Comparison of ENCODE assay signal across 24 cellular contexts in the genomic region with DNA sequence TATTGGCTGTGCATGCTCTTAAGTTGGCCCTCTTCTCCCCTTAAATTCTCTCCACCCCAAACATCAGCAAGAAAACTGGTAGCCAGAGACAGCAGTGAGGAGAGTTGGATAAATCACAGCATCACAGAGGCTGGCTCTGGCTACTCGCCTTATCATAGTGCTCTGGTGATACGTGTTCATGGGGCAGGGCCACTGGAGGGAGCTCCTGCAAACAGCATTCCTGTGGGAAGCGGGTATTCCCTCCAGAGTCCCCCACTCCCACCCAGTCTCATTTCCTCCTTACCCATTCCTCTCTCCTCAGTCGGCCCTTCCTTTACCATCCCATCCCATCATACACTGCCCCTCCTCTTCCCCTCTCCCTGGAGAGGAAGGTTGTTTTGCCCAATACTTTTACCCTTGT. TPM values are rescaled to one million over a fixed set of nuclear protein-coding genes. Genes with fewer than 3 reads are reported as not detected.
DNase-seq lines count a peak whose midpoint lies in the region; ATAC-seq and TF ChIP-seq lines count a peak whose summit lies in the region.
"Had no signal": no experiment of that assay in that cellular context is flagged by ENCODE, and none has a peak within 500 bp of the region (broad histone marks: within the 10 kb centered on the region; RNA-seq: fewer than 3 reads in every experiment).

No MANE protein-coding gene starts in this region.

- H3K9me3 ChIP-seq in neural progenitor cell (ENCODE audit: low read depth): no peaks in the 10 kb centered on the region
- no peaks in the 10 kb centered on the region for H3K9me3 ChIP-seq in suprapubic skin
- H3K9me3 ChIP-seq: Peyer's patch had no signal

- no peak overlapping the region for H2AFZ ChIP-seq in neural progenitor cell (replicated peaks)

- no peak overlapping the region for H3K9ac ChIP-seq in neural progenitor cell

- H3K4me3 Mint-ChIP-seq in endothelial cell (ENCODE audit: unreplicated experiment) (no peak overlapping the region), neural progenitor cell (no peak overlapping the region)
- H3K4me3 Mint-ChIP-seq: activated CD4-positive, alpha-beta memory T cell treated with anti-CD3 and anti-CD28 coated beads for 36 hours had no signal

- H3K27ac Mint-ChIP-seq in endothelial cell (ENCODE audit: unreplicated experiment) (no peak overlapping the region), neural progenitor cell (no peak overlapping the region)
- H3K27ac Mint-ChIP-seq: activated CD4-positive, alpha-beta memory T cell treated with anti-CD3 and anti-CD28 coated beads for 36 hours had no signal

- H4K20me1 ChIP-seq in neural progenitor cell (ENCODE audit: low read depth): no peaks in the 10 kb centered on the region

- H3K27ac ChIP-seq in neural progenitor cell (no peak overlapping the region), suprapubic skin (no peak overlapping the region)
- H3K27ac ChIP-seq: 22Rv1, Peyer's patch, SJSA1 had no signal

- no peak overlapping the region for H3K4me3 ChIP-seq in neural progenitor cell
- H3K4me3 ChIP-seq in suprapubic skin: no peak overlapping the region
- H3K4me3 ChIP-seq: Peyer's patch, SJSA1 had no signal

- no peaks in the 10 kb centered on the region for H3K79me2 ChIP-seq in neural progenitor cell (ENCODE audit: low read depth)

- DNase-seq in DMS 273 (lab: John Stamatoyannopoulos, UW; ENCODE audit: unreplicated experiment): peak; percentile 46
- no peak for DNase-seq in DMS 273 treated with DMSO at 0.1 percent for 48 hours (lab: John Stamatoyannopoulos, UW)
- DNase-seq in NCI-H1694 (lab: John Stamatoyannopoulos, UW): peak; percentile 7
- peak; percentile 36 for DNase-seq in endothelial cell (ENCODE audit: low spot score)
- peak; percentile 48 for DNase-seq in neural progenitor cell (ENCODE audit: low spot score)
- no peak for DNase-seq in NK-92 (lab: John Stamatoyannopoulos, UW; ENCODE audit: unreplicated experiment)
- DNase-seq in suprapubic skin (ENCODE audit: low spot score in 2 of 2): no peak
- DNase-seq: activated CD4-positive, alpha-beta memory T cell treated with anti-CD3 and anti-CD28 coated beads for 36 hours; activated CD4-positive, CD25-positive, alpha-beta regulatory T cell; activated naive CD4-positive, alpha-beta T cell; foreskin melanocyte; GDM1; GOT3; hippocampal formation; Karpas-422; NCI-H2029; Peyer's patch; right cardiac atrium; stimulated activated CD8-positive, alpha-beta memory T cell treated with anti-CD3 and anti-CD28 coated beads, Interleukin-4, amount 100 ng/mL, for 48 hours; T-helper 2 cell had no signal

- TF ChIP-seq EP300 in suprapubic skin (IDR thresholded peaks at IDR 0.05): no peak

- H3K4me1 Mint-ChIP-seq in endothelial cell (ENCODE audit: unreplicated experiment): peaks cover 15% of the 10 kb centered on the region
- peaks cover 5% of the 10 kb centered on the region for H3K4me1 Mint-ChIP-seq in neural progenitor cell

- H3K4me1 ChIP-seq in neural progenitor cell: no peaks in the 10 kb centered on the region
- H3K4me1 ChIP-seq in suprapubic skin: peaks cover 21% of the 10 kb centered on the region

- no peaks in the 10 kb centered on the region for H3K36me3 ChIP-seq in neural progenitor cell
- H3K36me3 ChIP-seq in suprapubic skin: no peaks in the 10 kb centered on the region
- H3K36me3 ChIP-seq: Peyer's patch, SJSA1 had no signal

- 68% methylated on average over 4 of the region's 4 CpGs for WGBS in suprapubic skin

- H3K36me3 Mint-ChIP-seq in endothelial cell (ENCODE audit: low read depth, unreplicated experiment) (no peaks in the 10 kb centered on the region), neural progenitor cell (peaks cover 1% of the 10 kb centered on the region)

- H3K27me3 Mint-ChIP-seq in endothelial cell (ENCODE audit: unreplicated experiment) (peaks cover 2% of the 10 kb centered on the region), neural progenitor cell (ENCODE audit: insufficient read depth, low read depth) (peaks cover 21% of the 10 kb centered on the region)

- ATAC-seq in GM19351 (IDR thresholded peaks at IDR 0.05; ENCODE audit: unreplicated experiment): no peak
- ATAC-seq: right cardiac atrium had no signal

- TF ChIP-seq POLR2A in suprapubic skin (IDR thresholded peaks at IDR 0.05): no peak

- TF ChIP-seq CTCF in endothelial cell (IDR thresholded peaks at IDR 0.05; ENCODE audit: unreplicated experiment) (no peak), neural progenitor cell (IDR thresholded peaks at IDR 0.05) (peak; percentile 42), suprapubic skin (IDR thresholded peaks at IDR 0.05) (no peak)

- peaks cover 39% of the 10 kb centered on the region for H3K27me3 ChIP-seq in neural progenitor cell
- H3K27me3 ChIP-seq in suprapubic skin: peaks cover 21% of the 10 kb centered on the region

- H3K9me3 Mint-ChIP-seq in endothelial cell (ENCODE audit: unreplicated experiment) (no peaks in the 10 kb centered on the region), neural progenitor cell (no peaks in the 10 kb centered on the region)
- H3K9me3 Mint-ChIP-seq: activated CD4-positive, alpha-beta memory T cell treated with anti-CD3 and anti-CD28 coated beads for 36 hours had no signal

- H3F3A ChIP-seq in neural progenitor cell (ENCODE audit: low read depth): peaks cover 4% of the 10 kb centered on the region

- H3K4me2 ChIP-seq in neural progenitor cell: no peak overlapping the region

RNA-seq across cellular contexts. Expression of gene NHLH2, which starts 7.1 kb away (rescaled TPM):
- total RNA-seq in endothelial cell (ENCODE audit: unreplicated experiment) (2.3 TPM), neural progenitor cell (ENCODE audit: low replicate concordance) (0.17 and 0.56 TPM in 2 replicates), suprapubic skin (1 to 10 TPM; 1.1 to 1.8 (median 1.6) TPM)
- total RNA-seq: activated CD4-positive, alpha-beta memory T cell treated with anti-CD3 and anti-CD28 coated beads for 36 hours; omental fat pad; Peyer's patch; right cardiac atrium had no signal

Comparison
In these comparisons a context has a peak if more than half of its experiments do, and no peak if none do; other contexts are left out.
1. DNase-seq: peak in DMS 273 (single experiment), NCI-H1694 (single experiment), endothelial cell (single experiment) and neural progenitor cell (single experiment); none in DMS 273 treated with DMSO at 0.1 percent for 48 hours (single experiment), NK-92 (single experiment) and suprapubic skin (0 of 2).